ENCODE assay signal across 19 cellular contexts in the genomic region with DNA sequence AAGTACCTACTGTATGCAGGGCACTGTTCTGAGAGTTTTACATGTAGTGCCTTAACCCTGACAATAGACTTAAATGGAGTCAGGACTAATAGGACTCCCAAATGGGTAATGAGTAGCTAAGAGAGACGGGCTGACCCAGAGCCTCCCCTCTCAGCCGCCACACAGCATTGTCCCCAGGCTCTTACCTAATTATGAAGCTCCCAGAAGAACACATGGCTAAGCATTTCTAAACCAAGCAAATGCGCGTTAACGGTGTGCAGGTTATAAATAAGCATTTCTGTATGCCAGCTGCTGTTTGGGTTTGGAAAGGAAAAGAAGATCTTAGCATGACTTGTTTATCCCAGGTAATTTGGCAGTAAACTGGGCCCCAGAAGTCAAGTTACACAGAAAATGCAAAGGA.
"Had no signal": no experiment of that assay in that cellular context is flagged by ENCODE, and none has a peak within 500 bp of the region (broad histone marks: within the 10 kb centered on the region; RNA-seq: fewer than 3 reads in every experiment).

No MANE protein-coding gene starts in this region.

- H3K27me3 ChIP-seq: breast epithelium, gastroesophageal sphincter, pancreas, stomach, testis, upper lobe of right lung had no signal

- H3K4me3 Mint-ChIP-seq: activated CD4-positive, alpha-beta T cell treated with anti-CD3 and anti-CD28 coated beads, Interleukin-2, amount 10 ng/mL, durations not matched to agents 24 days and 14 days; activated naive CD8-positive, alpha-beta T cell treated with anti-CD3 and anti-CD28 coated beads, Interleukin-2, amount 10 ng/mL, durations not matched to agents 7 days and 5 days; activated T-helper 1 cell treated with anti-CD3 and anti-CD28 coated beads, Interleukin-12 subunit alpha, Interleukin-12 subunit beta, Interleukin-2, Interleukin-4 antibody, amounts not matched to agents 30 ng/mL and 10 ng/mL and 1 ng/mL, durations not matched to agents 14 hours and 24 hours and 36 hours; dendritic cell treated with granulocyte-macrophage colony-stimulating factor and Interleukin-4, amounts not matched to agents 40 ng/mL and 50 ng/mL, for 4 days had no signal

- H3K27ac Mint-ChIP-seq: activated CD4-positive, alpha-beta T cell treated with anti-CD3 and anti-CD28 coated beads, Interleukin-2, amount 10 ng/mL, durations not matched to agents 24 days and 14 days; activated naive CD8-positive, alpha-beta T cell treated with anti-CD3 and anti-CD28 coated beads, Interleukin-2, amount 10 ng/mL, durations not matched to agents 7 days and 5 days; activated T-helper 1 cell treated with anti-CD3 and anti-CD28 coated beads, Interleukin-12 subunit alpha, Interleukin-12 subunit beta, Interleukin-2, Interleukin-4 antibody, amounts not matched to agents 30 ng/mL and 10 ng/mL and 1 ng/mL, durations not matched to agents 14 hours and 24 hours and 36 hours; dendritic cell treated with granulocyte-macrophage colony-stimulating factor and Interleukin-4, amounts not matched to agents 40 ng/mL and 50 ng/mL, for 4 days had no signal

- H3K4me1 ChIP-seq: breast epithelium, gastroesophageal sphincter, lower lobe of right lung, testis, upper lobe of right lung had no signal

- H3K9me3 Mint-ChIP-seq: activated CD4-positive, alpha-beta T cell treated with anti-CD3 and anti-CD28 coated beads, Interleukin-2, amount 10 ng/mL, durations not matched to agents 24 days and 14 days; activated naive CD8-positive, alpha-beta T cell treated with anti-CD3 and anti-CD28 coated beads, Interleukin-2, amount 10 ng/mL, durations not matched to agents 7 days and 5 days; activated T-helper 1 cell treated with anti-CD3 and anti-CD28 coated beads, Interleukin-12 subunit alpha, Interleukin-12 subunit beta, Interleukin-2, Interleukin-4 antibody, amounts not matched to agents 30 ng/mL and 10 ng/mL and 1 ng/mL, durations not matched to agents 14 hours and 24 hours and 36 hours; dendritic cell treated with granulocyte-macrophage colony-stimulating factor and Interleukin-4, amounts not matched to agents 40 ng/mL and 50 ng/mL, for 4 days had no signal

- H3K27ac ChIP-seq: breast epithelium, epithelial cell of prostate, gastroesophageal sphincter, lower lobe of right lung, pancreas, stomach, testis, upper lobe of right lung had no signal

- H3K36me3 Mint-ChIP-seq: activated naive CD8-positive, alpha-beta T cell treated with anti-CD3 and anti-CD28 coated beads, Interleukin-2, amount 10 ng/mL, durations not matched to agents 7 days and 5 days had no signal

- H3K4me1 Mint-ChIP-seq: activated naive CD8-positive, alpha-beta T cell treated with anti-CD3 and anti-CD28 coated beads, Interleukin-2, amount 10 ng/mL, durations not matched to agents 7 days and 5 days had no signal

- H3K9me3 ChIP-seq: breast epithelium, gastroesophageal sphincter, lower lobe of right lung, pancreas, stomach, testis, upper lobe of right lung had no signal

- DNase-seq: activated CD4-positive, alpha-beta T cell treated with anti-CD3 and anti-CD28 coated beads, Interleukin-2, amount 10 ng/mL, durations not matched to agents 24 days and 14 days; activated CD4-positive, CD25-positive, alpha-beta regulatory T cell; activated naive CD4-positive, alpha-beta T cell; activated naive CD8-positive, alpha-beta T cell treated with anti-CD3 and anti-CD28 coated beads, Interleukin-2, amount 10 ng/mL, durations not matched to agents 7 days and 5 days; cerebellar nuclear complex; left cardiac atrium; lower lobe of right lung; midbrain; pancreas; stimulated activated CD4-positive, alpha-beta T cell treated with anti-CD3 and anti-CD28 coated beads, Interleukin-12 subunit alpha, Interleukin-12 subunit beta, amount 100 ng/mL, for 4 hours; stimulated activated CD4-positive, alpha-beta T cell treated with anti-CD3 and anti-CD28 coated beads, Interleukin-2, amount 100 ng/mL, for 24 hours; stomach; testis; upper lobe of right lung had no signal

- H3K27me3 Mint-ChIP-seq: activated CD4-positive, alpha-beta T cell treated with anti-CD3 and anti-CD28 coated beads, Interleukin-2, amount 10 ng/mL, durations not matched to agents 24 days and 14 days; dendritic cell treated with granulocyte-macrophage colony-stimulating factor and Interleukin-4, amounts not matched to agents 40 ng/mL and 50 ng/mL, for 4 days had no signal
